ENCODE assay signal across 16 cellular contexts in genomic region chr18:27619259-27619772, GRCh38.
DNase-seq lines count a peak whose midpoint lies in the region; ATAC-seq and TF ChIP-seq lines count a peak whose summit lies in the region.
"Had no signal": no experiment of that assay in that cellular context is flagged by ENCODE, and none has a peak within 500 bp of the region (broad histone marks: within the 10 kb centered on the region; RNA-seq: fewer than 3 reads in every experiment).

No MANE protein-coding gene starts in this region.

- H3K4me3 Mint-ChIP-seq in Calu3 (ENCODE audit: low read depth, unreplicated experiment): peak overlapping the region; percentile 11
- peak overlapping the region; percentile 11 for H3K4me3 Mint-ChIP-seq in type B pancreatic cell
- H3K4me3 Mint-ChIP-seq: B cell; CD8-positive, alpha-beta T cell; GM23338 had no signal

- H3K27ac Mint-ChIP-seq in Calu3 (ENCODE audit: unreplicated experiment): peak overlapping the region; percentile 38
- no peak overlapping the region for H3K27ac Mint-ChIP-seq in type B pancreatic cell
- H3K27ac Mint-ChIP-seq: B cell; CD8-positive, alpha-beta T cell; GM23338 had no signal

- CTCF ChIA-PET in Calu3 (lab: Charles Lee): interaction anchor here (1.2 to 1.7 kb wide), 4 partner anchors 11 to 131 kb away, joined by 4 to 8 read pairs (median 5); no protein-coding TSS in a partner anchor

- BruUV-seq in Calu3 (replicated peaks; lab: Mats Ljungman, UMichigan): no TSS peak

- H3K27me3 Mint-ChIP-seq in Calu3 (ENCODE audit: unreplicated experiment) (no peaks in the 10 kb centered on the region), type B pancreatic cell (no peaks in the 10 kb centered on the region)
- H3K27me3 Mint-ChIP-seq: B cell had no signal

- H3K9me3 ChIP-seq in left ventricle myocardium inferior (replicated peaks) (no peaks in the 10 kb centered on the region), heart right ventricle (no peaks in the 10 kb centered on the region), right lobe of liver (no peaks in the 10 kb centered on the region), tibial artery (no peaks in the 10 kb centered on the region)
- H3K9me3 ChIP-seq: BLaER1 treated with 17β-estradiol and CSF1 and Interleukin-3, amounts not matched to agents 10 nM and 100 nM had no signal

- H3K4me1 ChIP-seq in left ventricle myocardium inferior (peaks cover 16% of the 10 kb centered on the region), heart right ventricle (peaks cover 0 to 7% (median 0%) of the 10 kb centered on the region in 9 donors), right lobe of liver (peaks cover 0 to 58% (median 14%) of the 10 kb centered on the region in 4 donors), tibial artery (no peaks in the 10 kb centered on the region)
- H3K4me1 ChIP-seq: BLaER1 treated with 17β-estradiol and CSF1 and Interleukin-3, amounts not matched to agents 10 nM and 100 nM had no signal

- 72 to 78% methylated on average over 6 of the region's 6 CpGs for WGBS in heart right ventricle, 2 donors
- 32% methylated on average over 6 of the region's 6 CpGs for WGBS in right lobe of liver (ENCODE audit: insufficient coverage, low coverage, low lambda C conversion rate, missing lambda C conversion rate)

- TF ChIP-seq POLR2A in right lobe of liver (IDR thresholded peaks at IDR 0.05): no peak

- H3K36me3 ChIP-seq in left ventricle myocardium inferior (no peaks in the 10 kb centered on the region), heart right ventricle (no peaks in the 10 kb centered on the region), right lobe of liver (no peaks in the 10 kb centered on the region), tibial artery (no peaks in the 10 kb centered on the region)
- H3K36me3 ChIP-seq: BLaER1 treated with 17β-estradiol and CSF1 and Interleukin-3, amounts not matched to agents 10 nM and 100 nM had no signal

- ATAC-seq in heart right ventricle: no peak
- ATAC-seq in right lobe of liver: peak; percentile 53 to 69 (median 63)
- ATAC-seq: CD8-positive, alpha-beta T cell; GM23338 had no signal

- no peaks in the 10 kb centered on the region for H3K36me3 Mint-ChIP-seq in Calu3 (ENCODE audit: insufficient read depth, unreplicated experiment)
- H3K36me3 Mint-ChIP-seq in type B pancreatic cell: no peaks in the 10 kb centered on the region
- H3K36me3 Mint-ChIP-seq: CD8-positive, alpha-beta T cell had no signal

- intact Hi-C loops in left ventricle myocardium inferior (cut with micrococcal nuclease) (loop anchor here (5.0 kb wide), 1 partner anchor 48 kb away; no protein-coding TSS in a partner anchor), heart right ventricle (cut with DNase I) (no loop called here), Calu3 (cut with micrococcal nuclease; ENCODE audit: unreplicated experiment) (loop anchor here (2.0 kb wide), 1 partner anchor 37 kb away; no protein-coding TSS in a partner anchor), right lobe of liver (cut with DNase I) (no loop called here), tibial artery (cut with DNase I; ENCODE audit: low total_unique reads) (no loop called here)

- H3K27ac ChIP-seq in left ventricle myocardium inferior (replicated peaks) (peak overlapping the region; percentile 51), heart right ventricle (peak overlapping the region in 1 of 10 donors; percentile 30), right lobe of liver (peak overlapping the region; percentile 48 to 72 (median 53)), tibial artery (no peak overlapping the region)
- H3K27ac ChIP-seq: BLaER1 treated with 17β-estradiol and CSF1 and Interleukin-3, amounts not matched to agents 10 nM and 100 nM; HL-60 had no signal

- H3K4me3 ChIP-seq in left ventricle myocardium inferior (no peak overlapping the region), heart right ventricle (no peak overlapping the region), right lobe of liver (peak overlapping the region in 1 of 3 donors; percentile 30), tibial artery (no peak overlapping the region)
- H3K4me3 ChIP-seq: BLaER1 treated with 17β-estradiol and CSF1 and Interleukin-3, amounts not matched to agents 10 nM and 100 nM; GM23338 had no signal

- H3K9me3 Mint-ChIP-seq in Calu3 (ENCODE audit: low read depth, unreplicated experiment) (no peaks in the 10 kb centered on the region), type B pancreatic cell (no peaks in the 10 kb centered on the region)
- H3K9me3 Mint-ChIP-seq: GM23338 had no signal

- no peak for TF ChIP-seq CTCF in left ventricle myocardium inferior (IDR thresholded peaks at IDR 0.05; ENCODE audit: borderline replicate concordance)
- no peak for TF ChIP-seq CTCF in heart right ventricle (IDR thresholded peaks at IDR 0.05)
- no peak for TF ChIP-seq CTCF in Calu3 (IDR thresholded peaks at IDR 0.05; ENCODE audit: unreplicated experiment)
- TF ChIP-seq CTCF in right lobe of liver (IDR thresholded peaks at IDR 0.05): no peak
- no peak for TF ChIP-seq CTCF in type B pancreatic cell (conservative IDR thresholded peaks at IDR 0.05)
- no peak for TF ChIP-seq CTCF in tibial artery (IDR thresholded peaks at IDR 0.05)

- no peak for DNase-seq in left ventricle myocardium inferior
- DNase-seq in heart right ventricle: no peak
- DNase-seq in Calu3: peak; percentile 50
- DNase-seq in right lobe of liver: peak in 1 of 3 donors; percentile 26
- DNase-seq in type B pancreatic cell (ENCODE audit: extremely low spot score, unreplicated experiment): no peak
- DNase-seq in A172 (ENCODE audit: low spot score): no peak
- DNase-seq in tibial artery: no peak
- DNase-seq: 8988T; CD8-positive, alpha-beta T cell; COR-L47; HCEC 1CT; IMR-90 had no signal

- no peaks in the 10 kb centered on the region for H3K27me3 ChIP-seq in left ventricle myocardium inferior (ENCODE audit: low read depth)
- H3K27me3 ChIP-seq in heart right ventricle: no peaks in the 10 kb centered on the region
- no peaks in the 10 kb centered on the region for H3K27me3 ChIP-seq in right lobe of liver
- no peaks in the 10 kb centered on the region for H3K27me3 ChIP-seq in tibial artery
- H3K27me3 ChIP-seq: BLaER1 treated with 17β-estradiol and CSF1 and Interleukin-3, amounts not matched to agents 10 nM and 100 nM had no signal

- peaks cover 15% of the 10 kb centered on the region for H3K4me1 Mint-ChIP-seq in Calu3 (ENCODE audit: low read depth, unreplicated experiment)
- no peaks in the 10 kb centered on the region for H3K4me1 Mint-ChIP-seq in type B pancreatic cell (ENCODE audit: unreplicated experiment)
- H3K4me1 Mint-ChIP-seq: B cell had no signal

Comparison
In these comparisons a context has a peak if more than half of its experiments do, and no peak if none do; other contexts are left out.
1. intact Hi-C loops: an anchor here in left ventricle myocardium inferior (5.0 kb wide) and Calu3 (2.0 kb wide); none called in heart right ventricle, right lobe of liver and tibial artery.
2. H3K27ac ChIP-seq: peak in left ventricle myocardium inferior (single experiment) and right lobe of liver (3 of 3); none in tibial artery (0 of 2).
3. ATAC-seq: peak in right lobe of liver (4 of 4); none in heart right ventricle (0 of 8).